Comparison of ENCODE assay signal across 1 cellular context in genomic region chr2:101831351-101831865, GRCh38.
TF ChIP-seq lines count a peak whose summit lies in the region.

No MANE protein-coding gene starts in this region.

TF ChIP-seq in HepG2, 621 proteins besides CTCF, POLR2A, EP300 and RAD21 (continued from another document and continues in another):
- TF ChIP-seq UBTF (CRISPR knock-in tag; IDR thresholded peaks at IDR 0.05) = no peak
- no peak for TF ChIP-seq ZKSCAN5 (CRISPR knock-in tag; IDR thresholded peaks at IDR 0.05)
- TF ChIP-seq JUNB (CRISPR knock-in tag; IDR thresholded peaks at IDR 0.05; ENCODE audit: borderline replicate concordance) = no peak
- TF ChIP-seq PHF5A (CRISPR knock-in tag; IDR thresholded peaks at IDR 0.05; ENCODE audit: low read depth, unreplicated experiment) = no peak
- TF ChIP-seq HNRNPK (IDR thresholded peaks at IDR 0.05; ENCODE audit: low read depth, low read length, poor library complexity, severe bottlenecking) = no peak
- TF ChIP-seq MLXIP (CRISPR knock-in tag; IDR thresholded peaks at IDR 0.05; ENCODE audit: borderline replicate concordance) = no peak
- TF ChIP-seq KDM5B (CRISPR knock-in tag; IDR thresholded peaks at IDR 0.05; ENCODE audit: borderline replicate concordance) = no peak; the same call in 1 of the 2 replicates
- TF ChIP-seq, protein P1, sequence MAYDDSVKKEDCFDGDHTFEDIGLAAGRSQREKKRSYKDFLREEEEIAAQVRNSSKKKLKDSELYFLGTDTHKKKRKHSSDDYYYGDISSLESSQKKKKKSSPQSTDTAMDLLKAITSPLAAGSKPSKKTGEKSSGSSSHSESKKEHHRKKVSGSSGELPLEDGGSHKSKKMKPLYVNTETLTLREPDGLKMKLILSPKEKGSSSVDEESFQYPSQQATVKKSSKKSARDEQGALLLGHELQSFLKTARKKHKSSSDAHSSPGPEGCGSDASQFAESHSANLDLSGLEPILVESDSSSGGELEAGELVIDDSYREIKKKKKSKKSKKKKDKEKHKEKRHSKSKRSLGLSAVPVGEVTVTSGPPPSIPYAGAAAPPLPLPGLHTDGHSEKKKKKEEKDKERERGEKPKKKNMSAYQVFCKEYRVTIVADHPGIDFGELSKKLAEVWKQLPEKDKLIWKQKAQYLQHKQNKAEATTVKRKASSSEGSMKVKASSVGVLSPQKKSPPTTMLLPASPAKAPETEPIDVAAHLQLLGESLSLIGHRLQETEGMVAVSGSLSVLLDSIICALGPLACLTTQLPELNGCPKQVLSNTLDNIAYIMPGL (CRISPR knock-in tag; IDR thresholded peaks at IDR 0.05; ENCODE audit: borderline replicate concordance in 1 of 2, low read depth in 1 of 2) = 0 out of 4 replicates have a peak, but pooled peaks of 1 of the 2 experiments have one; percentile 49
- TF ChIP-seq KLF13 (CRISPR knock-in tag; IDR thresholded peaks at IDR 0.05) = no peak
- TF ChIP-seq MZF1 (CRISPR knock-in tag; IDR thresholded peaks at IDR 0.05; ENCODE audit: borderline replicate concordance) = no peak
- TF ChIP-seq, protein P2, sequence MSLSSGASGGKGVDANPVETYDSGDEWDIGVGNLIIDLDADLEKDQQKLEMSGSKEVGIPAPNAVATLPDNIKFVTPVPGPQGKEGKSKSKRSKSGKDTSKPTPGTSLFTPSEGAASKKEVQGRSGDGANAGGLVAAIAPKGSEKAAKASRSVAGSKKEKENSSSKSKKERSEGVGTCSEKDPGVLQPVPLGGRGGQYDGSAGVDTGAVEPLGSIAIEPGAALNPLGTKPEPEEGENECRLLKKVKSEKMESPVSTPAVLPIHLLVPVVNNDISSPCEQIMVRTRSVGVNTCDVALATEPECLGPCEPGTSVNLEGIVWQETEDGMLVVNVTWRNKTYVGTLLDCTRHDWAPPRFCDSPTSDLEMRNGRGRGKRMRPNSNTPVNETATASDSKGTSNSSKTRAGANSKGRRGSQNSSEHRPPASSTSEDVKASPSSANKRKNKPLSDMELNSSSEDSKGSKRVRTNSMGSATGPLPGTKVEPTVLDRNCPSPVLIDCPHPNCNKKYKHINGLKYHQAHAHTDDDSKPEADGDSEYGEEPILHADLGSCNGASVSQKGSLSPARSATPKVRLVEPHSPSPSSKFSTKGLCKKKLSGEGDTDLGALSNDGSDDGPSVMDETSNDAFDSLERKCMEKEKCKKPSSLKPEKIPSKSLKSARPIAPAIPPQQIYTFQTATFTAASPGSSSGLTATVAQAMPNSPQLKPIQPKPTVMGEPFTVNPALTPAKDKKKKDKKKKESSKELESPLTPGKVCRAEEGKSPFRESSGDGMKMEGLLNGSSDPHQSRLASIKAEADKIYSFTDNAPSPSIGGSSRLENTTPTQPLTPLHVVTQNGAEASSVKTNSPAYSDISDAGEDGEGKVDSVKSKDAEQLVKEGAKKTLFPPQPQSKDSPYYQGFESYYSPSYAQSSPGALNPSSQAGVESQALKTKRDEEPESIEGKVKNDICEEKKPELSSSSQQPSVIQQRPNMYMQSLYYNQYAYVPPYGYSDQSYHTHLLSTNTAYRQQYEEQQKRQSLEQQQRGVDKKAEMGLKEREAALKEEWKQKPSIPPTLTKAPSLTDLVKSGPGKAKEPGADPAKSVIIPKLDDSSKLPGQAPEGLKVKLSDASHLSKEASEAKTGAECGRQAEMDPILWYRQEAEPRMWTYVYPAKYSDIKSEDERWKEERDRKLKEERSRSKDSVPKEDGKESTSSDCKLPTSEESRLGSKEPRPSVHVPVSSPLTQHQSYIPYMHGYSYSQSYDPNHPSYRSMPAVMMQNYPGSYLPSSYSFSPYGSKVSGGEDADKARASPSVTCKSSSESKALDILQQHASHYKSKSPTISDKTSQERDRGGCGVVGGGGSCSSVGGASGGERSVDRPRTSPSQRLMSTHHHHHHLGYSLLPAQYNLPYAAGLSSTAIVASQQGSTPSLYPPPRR (CRISPR knock-in tag; IDR thresholded peaks at IDR 0.05; ENCODE audit: borderline replicate concordance) = no peak
- no peak for TF ChIP-seq RBAK (CRISPR knock-in tag; IDR thresholded peaks at IDR 0.05)
- no peak for TF ChIP-seq ZNF441 (CRISPR knock-in tag; IDR thresholded peaks at IDR 0.05; ENCODE audit: borderline replicate concordance)
- TF ChIP-seq GATAD1 (CRISPR knock-in tag; IDR thresholded peaks at IDR 0.05) = 0 out of 2 replicates have a peak, but pooled peaks have one; percentile 38
- TF ChIP-seq ZNF639 (CRISPR knock-in tag; conservative IDR thresholded peaks at IDR 0.05) = no peak
- TF ChIP-seq SAP130 (CRISPR knock-in tag; IDR thresholded peaks at IDR 0.05; ENCODE audit: low read depth) = peak; percentile 23; the same call in 1 of the 2 replicates
- no peak for TF ChIP-seq ZFP37 (CRISPR knock-in tag; IDR thresholded peaks at IDR 0.05; ENCODE audit: borderline replicate concordance)
- no peak for TF ChIP-seq GABPA (IDR thresholded peaks at IDR 0.05; ENCODE audit: low read depth, low read length)
- no peak for TF ChIP-seq GABPA (CRISPR knock-in tag; IDR thresholded peaks at IDR 0.05; ENCODE audit: low read depth)
- TF ChIP-seq TOE1 (CRISPR knock-in tag; IDR thresholded peaks at IDR 0.05) = 0 out of 2 replicates have a peak, but pooled peaks have one; percentile 31
- TF ChIP-seq RXRB (CRISPR knock-in tag; IDR thresholded peaks at IDR 0.05; ENCODE audit: borderline replicate concordance) = peak; percentile 36; the same call in 1 of the 2 replicates
- 0 out of 2 replicates have a peak, but pooled peaks have one; percentile 28 for TF ChIP-seq THAP7 (CRISPR knock-in tag; IDR thresholded peaks at IDR 0.05)
- 0 out of 2 replicates have a peak, but pooled peaks have one; percentile 39 for TF ChIP-seq CC2D1A (CRISPR knock-in tag; IDR thresholded peaks at IDR 0.05)
- TF ChIP-seq ZNF205 (CRISPR knock-in tag; IDR thresholded peaks at IDR 0.05) = 0 out of 2 replicates have a peak, but pooled peaks have one; percentile 62
- no peak for TF ChIP-seq PRPF4 (IDR thresholded peaks at IDR 0.05; ENCODE audit: low read depth, low read length, poor library complexity, severe bottlenecking)
- no peak for TF ChIP-seq REPIN1 (CRISPR knock-in tag; IDR thresholded peaks at IDR 0.05; ENCODE audit: borderline replicate concordance, low read depth)
- TF ChIP-seq SMC3 (IDR thresholded peaks at IDR 0.05; ENCODE audit: low read length) = peak; percentile 97
- TF ChIP-seq SSRP1 (CRISPR knock-in tag; IDR thresholded peaks at IDR 0.05) = peak; percentile 80; the same call in 1 of the 2 replicates
- TF ChIP-seq CCDC6 (CRISPR knock-in tag; IDR thresholded peaks at IDR 0.05) = 0 out of 2 replicates have a peak, but pooled peaks have one; percentile 28
- no peak for TF ChIP-seq ZNF317 (CRISPR knock-in tag; IDR thresholded peaks at IDR 0.05)
- 0 out of 2 replicates have a peak, but pooled peaks have one; percentile 20 for TF ChIP-seq ZNF274 (CRISPR knock-in tag; IDR thresholded peaks at IDR 0.05)
- no peak for TF ChIP-seq HHEX (CRISPR knock-in tag; IDR thresholded peaks at IDR 0.05)
- no peak for TF ChIP-seq NR1H2 (CRISPR knock-in tag; IDR thresholded peaks at IDR 0.05; ENCODE audit: borderline replicate concordance, low read depth)
- TF ChIP-seq CBX5 (CRISPR knock-in tag; IDR thresholded peaks at IDR 0.05; ENCODE audit: borderline replicate concordance) = 0 out of 2 replicates have a peak, but pooled peaks have one; percentile 43
- TF ChIP-seq IKZF4 (CRISPR knock-in tag; IDR thresholded peaks at IDR 0.05; ENCODE audit: borderline replicate concordance, low read depth, not compliant biosample characterization) = no peak
- TF ChIP-seq ZNF549 (CRISPR knock-in tag; IDR thresholded peaks at IDR 0.05) = no peak
- no peak for TF ChIP-seq DR1 (CRISPR knock-in tag; IDR thresholded peaks at IDR 0.05)
- TF ChIP-seq ARID5B (CRISPR knock-in tag; IDR thresholded peaks at IDR 0.05) = no peak
